In genomic region chr5:147417133-147417813, GRCh38 we compare ENCODE assay signal across 12 cellular contexts.
A peak's percentile ranks its signal among the peaks of the same experiment; 100 is the strongest.
DNase-seq lines count a peak whose midpoint lies in the region; ATAC-seq, FAIRE-seq and TF ChIP-seq lines count a peak whose summit lies in the region.
"Had no signal": no experiment of that assay in that cellular context is flagged by ENCODE, and none has a peak within 500 bp of the region (broad histone marks: within the 10 kb centered on the region; RNA-seq: fewer than 3 reads in every experiment).

No MANE protein-coding gene starts in this region.

- no peaks in the 10 kb centered on the region for H3K27me3 Mint-ChIP-seq in activated T-helper 1 cell treated with anti-CD3 and anti-CD28 coated beads, Interleukin-12 subunit alpha, Interleukin-12 subunit beta, Interleukin-2, Interleukin-4 antibody, amounts not matched to agents 30 ng/mL and 10 ng/mL and 1 ng/mL, durations not matched to agents 14 hours and 24 hours and 36 hours (ENCODE audit: insufficient read depth)
- H3K27me3 Mint-ChIP-seq in activated CD8-positive, alpha-beta T cell treated with anti-CD3 and anti-CD28 coated beads for 36 hours = peaks cover 7% of the 10 kb centered on the region

- FAIRE-seq in endometrium (lab: Jason Lieb, UNC) = peak; percentile 33

- ATAC-seq in activated CD8-positive, alpha-beta T cell treated with anti-CD3 and anti-CD28 coated beads for 36 hours = no peak
- ATAC-seq: stimulated activated naive CD8-positive, alpha-beta T cell treated with anti-CD3 and anti-CD28 coated beads, Interleukin-15, Interleukin-2, amounts not matched to agents 100 U/mL and 50 U/mL, for 24 hours had no signal

- intact Hi-C loops in activated T-helper 1 cell treated with anti-CD3 and anti-CD28 coated beads, Interleukin-12 subunit alpha, Interleukin-12 subunit beta, Interleukin-2, Interleukin-4 antibody, amounts not matched to agents 30 ng/mL and 10 ng/mL and 1 ng/mL, durations not matched to agents 14 hours and 24 hours and 36 hours (cut with micrococcal nuclease) = no loop called here
- intact Hi-C loops in activated CD8-positive, alpha-beta T cell treated with anti-CD3 and anti-CD28 coated beads for 36 hours (cut with micrococcal nuclease) = no loop called here

- CTCF ChIA-PET in activated CD8-positive, alpha-beta T cell treated with anti-CD3 and anti-CD28 coated beads for 36 hours (lab: Charles Lee) = no interaction called here

- H3K27ac Mint-ChIP-seq in activated T-helper 1 cell treated with anti-CD3 and anti-CD28 coated beads, Interleukin-12 subunit alpha, Interleukin-12 subunit beta, Interleukin-2, Interleukin-4 antibody, amounts not matched to agents 30 ng/mL and 10 ng/mL and 1 ng/mL, durations not matched to agents 14 hours and 24 hours and 36 hours = no peak overlapping the region
- no peak overlapping the region for H3K27ac Mint-ChIP-seq in activated CD8-positive, alpha-beta T cell treated with anti-CD3 and anti-CD28 coated beads for 36 hours

- POLR2A ChIA-PET in activated CD8-positive, alpha-beta T cell treated with anti-CD3 and anti-CD28 coated beads for 36 hours (lab: Charles Lee) = no interaction called here

- no peaks in the 10 kb centered on the region for H3K36me3 Mint-ChIP-seq in activated T-helper 1 cell treated with anti-CD3 and anti-CD28 coated beads, Interleukin-12 subunit alpha, Interleukin-12 subunit beta, Interleukin-2, Interleukin-4 antibody, amounts not matched to agents 30 ng/mL and 10 ng/mL and 1 ng/mL, durations not matched to agents 14 hours and 24 hours and 36 hours (ENCODE audit: low read depth)
- no peaks in the 10 kb centered on the region for H3K36me3 Mint-ChIP-seq in activated CD8-positive, alpha-beta T cell treated with anti-CD3 and anti-CD28 coated beads for 36 hours (ENCODE audit: low read depth)

- DNase-seq in NCI-H345 (lab: John Stamatoyannopoulos, UW) (peak; percentile 15), NCI-H345 treated with DMSO at 0.1 percent for 48 hours (lab: John Stamatoyannopoulos, UW; ENCODE audit: unreplicated experiment) (no peak), mucosa of gallbladder (ENCODE audit: low spot score) (peak; percentile 15), GM20000 (ENCODE audit: low spot score) (no peak), SK-N-DZ (ENCODE audit: low spot score) (no peak)
- DNase-seq in activated T-helper 1 cell treated with anti-CD3 and anti-CD28 coated beads, Interleukin-12 subunit alpha, Interleukin-12 subunit beta, Interleukin-2, Interleukin-4 antibody, amounts not matched to agents 30 ng/mL and 10 ng/mL and 1 ng/mL, durations not matched to agents 14 hours and 24 hours and 36 hours (ENCODE audit: low spot score) = no peak
- DNase-seq in activated CD8-positive, alpha-beta T cell treated with anti-CD3 and anti-CD28 coated beads for 36 hours = no peak
- DNase-seq: ACHN; activated naive CD4-positive, alpha-beta T cell treated with anti-CD3 and anti-CD28 coated beads, Interleukin-2, amount 50 U/mL, for 16 hours; NCI-H774; stimulated activated naive CD8-positive, alpha-beta T cell treated with anti-CD3 and anti-CD28 coated beads, Interleukin-15, Interleukin-2, amounts not matched to agents 100 U/mL and 50 U/mL, for 24 hours had no signal

- no peak for TF ChIP-seq CTCF in activated CD8-positive, alpha-beta T cell treated with anti-CD3 and anti-CD28 coated beads for 36 hours (IDR thresholded peaks at IDR 0.05)
- TF ChIP-seq CTCF in GM20000 (IDR thresholded peaks at IDR 0.05; ENCODE audit: extremely low read depth, missing control alignments) = no peak

- H3K4me1 Mint-ChIP-seq in activated T-helper 1 cell treated with anti-CD3 and anti-CD28 coated beads, Interleukin-12 subunit alpha, Interleukin-12 subunit beta, Interleukin-2, Interleukin-4 antibody, amounts not matched to agents 30 ng/mL and 10 ng/mL and 1 ng/mL, durations not matched to agents 14 hours and 24 hours and 36 hours (ENCODE audit: low read depth) = no peaks in the 10 kb centered on the region
- no peaks in the 10 kb centered on the region for H3K4me1 Mint-ChIP-seq in activated CD8-positive, alpha-beta T cell treated with anti-CD3 and anti-CD28 coated beads for 36 hours (ENCODE audit: low read depth)

- no peak overlapping the region for H3K4me3 Mint-ChIP-seq in activated T-helper 1 cell treated with anti-CD3 and anti-CD28 coated beads, Interleukin-12 subunit alpha, Interleukin-12 subunit beta, Interleukin-2, Interleukin-4 antibody, amounts not matched to agents 30 ng/mL and 10 ng/mL and 1 ng/mL, durations not matched to agents 14 hours and 24 hours and 36 hours
- H3K4me3 Mint-ChIP-seq in activated CD8-positive, alpha-beta T cell treated with anti-CD3 and anti-CD28 coated beads for 36 hours = no peak overlapping the region

- H3K9me3 Mint-ChIP-seq in activated T-helper 1 cell treated with anti-CD3 and anti-CD28 coated beads, Interleukin-12 subunit alpha, Interleukin-12 subunit beta, Interleukin-2, Interleukin-4 antibody, amounts not matched to agents 30 ng/mL and 10 ng/mL and 1 ng/mL, durations not matched to agents 14 hours and 24 hours and 36 hours = no peaks in the 10 kb centered on the region
- H3K9me3 Mint-ChIP-seq in activated CD8-positive, alpha-beta T cell treated with anti-CD3 and anti-CD28 coated beads for 36 hours = no peaks in the 10 kb centered on the region

Comparison
In these comparisons a context has a peak if more than half of its experiments do, and no peak if none do; other contexts are left out.
1. DNase-seq: peak in NCI-H345 (single experiment) and mucosa of gallbladder (single experiment); none in NCI-H345 treated with DMSO at 0.1 percent for 48 hours (single experiment), activated T-helper 1 cell treated with anti-CD3 and anti-CD28 coated beads, Interleukin-12 subunit alpha, Interleukin-12 subunit beta, Interleukin-2, Interleukin-4 antibody, amounts not matched to agents 30 ng/mL and 10 ng/mL and 1 ng/mL, durations not matched to agents 14 hours and 24 hours and 36 hours (single experiment), activated CD8-positive, alpha-beta T cell treated with anti-CD3 and anti-CD28 coated beads for 36 hours (single experiment), GM20000 (single experiment) and SK-N-DZ (single experiment).